In the genomic region with DNA sequence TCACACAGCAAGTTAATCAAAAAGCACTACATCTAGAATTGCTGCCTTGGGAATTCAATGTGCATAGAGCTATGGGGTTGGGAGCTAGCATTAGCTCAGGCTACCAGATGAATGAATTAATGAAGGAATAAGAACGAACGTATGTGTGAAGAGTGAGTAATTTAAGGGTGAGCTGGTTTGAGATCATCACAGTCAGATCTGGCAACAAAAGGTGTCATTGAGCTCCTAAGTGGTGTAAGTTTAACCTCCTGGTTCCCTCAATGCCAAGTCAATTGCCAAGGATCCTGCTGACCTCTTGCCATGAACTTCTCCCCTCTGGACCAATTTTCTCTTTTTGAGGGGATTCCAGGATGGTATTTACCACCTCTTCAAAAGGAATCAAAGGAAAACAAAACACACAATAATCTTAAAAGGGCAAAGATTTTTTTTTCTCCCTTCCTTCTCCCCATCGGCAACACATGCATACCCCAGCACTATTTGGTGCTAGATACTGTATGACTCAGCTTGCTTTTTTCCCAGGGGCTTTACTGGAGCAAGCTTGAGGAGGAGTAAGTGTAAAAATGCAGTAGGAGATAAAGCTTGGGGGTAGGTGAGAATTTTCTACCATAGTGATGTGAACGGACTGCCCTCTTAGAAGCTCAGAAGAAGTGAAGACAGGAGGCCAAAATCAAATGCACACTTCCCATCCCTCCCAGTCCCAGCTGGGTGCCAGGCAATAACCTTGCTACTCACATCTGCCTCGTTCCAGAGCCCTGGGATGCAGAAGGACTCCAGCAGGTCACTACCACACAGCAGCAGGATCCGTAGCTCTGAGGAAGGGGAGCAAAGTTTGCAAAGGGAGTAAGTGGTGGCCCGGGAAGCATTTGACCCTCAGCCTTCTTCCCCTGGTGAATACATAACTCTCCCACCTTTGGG, we compare ENCODE assay signal across 13 cellular contexts.
DNase-seq lines count a peak whose midpoint lies in the region; ATAC-seq and TF ChIP-seq lines count a peak whose summit lies in the region.
"Had no signal": no experiment of that assay in that cellular context is flagged by ENCODE, and none has a peak within 500 bp of the region (broad histone marks: within the 10 kb centered on the region; RNA-seq: fewer than 3 reads in every experiment).

No MANE protein-coding gene starts in this region.

- H3K9me3 ChIP-seq in SJSA1 (replicated peaks) (no peaks in the 10 kb centered on the region), skeletal muscle satellite cell (replicated peaks; ENCODE audit: low read length) (no peaks in the 10 kb centered on the region), Karpas-422 (ENCODE audit: low read length) (no peaks in the 10 kb centered on the region)
- H3K9me3 ChIP-seq: Peyer's patch had no signal

- no peak overlapping the region; the same call in 1 of the 2 replicates for H2AFZ ChIP-seq in GM23338
- no peak overlapping the region for H2AFZ ChIP-seq in Karpas-422 (ENCODE audit: low read length)

- H3K4me2 ChIP-seq in GM23338, result no peak overlapping the region
- peak overlapping the region; percentile 36 for H3K4me2 ChIP-seq in skeletal muscle satellite cell (ENCODE audit: low read length)
- no peak overlapping the region for H3K4me2 ChIP-seq in Karpas-422 (ENCODE audit: low read depth, low read length, poor library complexity, severe bottlenecking)

- H3K27ac Mint-ChIP-seq in GM23338 (no peak overlapping the region; the same call in 1 of the 2 replicates), T-cell (no peak overlapping the region)

- TF ChIP-seq CTCF in GM23338 (conservative IDR thresholded peaks at IDR 0.05; ENCODE audit: low read depth in 2 of 2) (no peak), foreskin keratinocyte (conservative IDR thresholded peaks at IDR 0.05) (no peak)

- H3K79me2 ChIP-seq in GM23338 (replicated peaks; ENCODE audit: insufficient read depth) (no peaks in the 10 kb centered on the region), Karpas-422 (ENCODE audit: low read length) (no peaks in the 10 kb centered on the region)

- peak overlapping the region; percentile 88; the same call in 1 of the 2 replicates for H3K27ac ChIP-seq in GM23338 (ENCODE audit: low read depth)
- peak overlapping the region; percentile 97 for H3K27ac ChIP-seq in SJSA1
- peak overlapping the region; percentile 92 for H3K27ac ChIP-seq in foreskin keratinocyte
- H3K27ac ChIP-seq in Karpas-422 (ENCODE audit: low read length), result no peak overlapping the region
- H3K27ac ChIP-seq: cardiac muscle cell, Peyer's patch had no signal

- POLR2A ChIA-PET in T-cell (lab: Charles Lee), result interaction anchor here in 1 of 2 donors (0.6 kb wide), 1 partner anchor 83 kb away, joined by 5 read pairs; no protein-coding TSS in a partner anchor

- DNase-seq in GM23338 (ENCODE audit: low spot score), result no peak
- peak in 1 of 2 experiments; percentile 52 for DNase-seq in SJSA1 (ENCODE audit: low read depth in 1 of 2, low spot score in 2 of 2)
- DNase-seq in foreskin keratinocyte, result peak in 1 of 2 donors; percentile 68
- DNase-seq in germinal center (ENCODE audit: low spot score), result no peak
- no peak for DNase-seq in Karpas-422
- no peak for DNase-seq in NCI-H2227 treated with DMSO at 0.1 percent for 48 hours (lab: John Stamatoyannopoulos, UW)
- no peak for DNase-seq in T-cell
- DNase-seq: activated T-cell treated with anti-CD3 and anti-CD28 coated beads for 4 hours, DMS53 had no signal

- H3K27me3 Mint-ChIP-seq in GM23338 (ENCODE audit: insufficient read depth, low read depth, poor library complexity), result no peaks in the 10 kb centered on the region
- H3K27me3 Mint-ChIP-seq in T-cell, result peaks cover 4 to 11% of the 10 kb centered on the region in 2 donors

- H3K9me3 Mint-ChIP-seq in GM23338 (no peaks in the 10 kb centered on the region), T-cell (no peaks in the 10 kb centered on the region)

- peaks cover 6% of the 10 kb centered on the region; the same call in 1 of the 2 replicates for H3F3A ChIP-seq in GM23338 (replicated peaks; ENCODE audit: low read depth)

- H3K9me2 ChIP-seq in GM23338 (ENCODE audit: insufficient read depth), result no peaks in the 10 kb centered on the region
- no peaks in the 10 kb centered on the region for H3K9me2 ChIP-seq in Karpas-422 (replicated peaks; ENCODE audit: insufficient read depth, low read length)

- H3K36me3 ChIP-seq in GM23338 (ENCODE audit: insufficient read depth) (no peaks in the 10 kb centered on the region), SJSA1 (no peaks in the 10 kb centered on the region), skeletal muscle satellite cell (ENCODE audit: insufficient read depth, low read length) (no peaks in the 10 kb centered on the region), Karpas-422 (ENCODE audit: insufficient read depth, low read length) (no peaks in the 10 kb centered on the region)
- H3K36me3 ChIP-seq: cardiac muscle cell, Peyer's patch had no signal

- H4K20me1 ChIP-seq in GM23338 (replicated peaks; ENCODE audit: insufficient read depth) (no peaks in the 10 kb centered on the region), Karpas-422 (ENCODE audit: insufficient read depth, low read depth, low read length) (no peaks in the 10 kb centered on the region)

- ATAC-seq in GM23338, result no peak
- ATAC-seq in foreskin keratinocyte, result peak; percentile 22
- no peak for ATAC-seq in T-cell (replicated peaks in 1 of 4)
- ATAC-seq: sciatic nerve had no signal

- CTCF ChIA-PET in T-cell (lab: Charles Lee), result interaction anchor here in 1 of 2 donors (0.6 kb wide), 1 partner anchor 363 kb away, joined by 4 read pairs; no protein-coding TSS in a partner anchor

- H3K27me3 ChIP-seq in GM23338 (ENCODE audit: insufficient read depth) (no peaks in the 10 kb centered on the region), SJSA1 (replicated peaks) (no peaks in the 10 kb centered on the region), foreskin keratinocyte (no peaks in the 10 kb centered on the region), skeletal muscle satellite cell (ENCODE audit: control insufficient read depth, insufficient read depth, low read length) (no peaks in the 10 kb centered on the region), Karpas-422 (ENCODE audit: low read length) (no peaks in the 10 kb centered on the region)
- H3K27me3 ChIP-seq: cardiac muscle cell, Peyer's patch had no signal

- H3K36me3 Mint-ChIP-seq in GM23338 (ENCODE audit: low read depth), result no peaks in the 10 kb centered on the region
- H3K36me3 Mint-ChIP-seq in T-cell, result no peaks in the 10 kb centered on the region

- peaks cover 18% of the 10 kb centered on the region for H3K4me1 ChIP-seq in GM23338 (ENCODE audit: insufficient read depth)
- H3K4me1 ChIP-seq in SJSA1 (replicated peaks), result peaks cover 51% of the 10 kb centered on the region
- H3K4me1 ChIP-seq in foreskin keratinocyte, result peaks cover 26% of the 10 kb centered on the region
- H3K4me1 ChIP-seq in skeletal muscle satellite cell (ENCODE audit: control insufficient read depth, insufficient read depth, low read length), result peaks cover 47% of the 10 kb centered on the region
- no peaks in the 10 kb centered on the region for H3K4me1 ChIP-seq in Karpas-422 (ENCODE audit: low read length)
- H3K4me1 ChIP-seq: Peyer's patch had no signal

- no peak overlapping the region for H3K4me3 ChIP-seq in GM23338
- H3K4me3 ChIP-seq in SJSA1, result no peak overlapping the region
- no peak overlapping the region for H3K4me3 ChIP-seq in skeletal muscle satellite cell (ENCODE audit: low read length)
- no peak overlapping the region for H3K4me3 ChIP-seq in Karpas-422 (ENCODE audit: low read length)
- H3K4me3 ChIP-seq: cardiac muscle cell, Peyer's patch had no signal

- H3K9ac ChIP-seq in skeletal muscle satellite cell (ENCODE audit: low read depth, low read length) (peak overlapping the region; percentile 75), Karpas-422 (ENCODE audit: low read length) (no peak overlapping the region)

- H3K4me3 Mint-ChIP-seq in GM23338, result no peak overlapping the region
- no peak overlapping the region for H3K4me3 Mint-ChIP-seq in T-cell

- peaks cover 32% of the 10 kb centered on the region for H3K4me1 Mint-ChIP-seq in GM23338
- H3K4me1 Mint-ChIP-seq in T-cell, result peaks cover 0 to 11% (median 6%) of the 10 kb centered on the region in 3 donors

TF ChIP-seq in GM23338, 12 proteins besides CTCF, POLR2A, EP300 and RAD21 (continues in another document):
- TF ChIP-seq, protein P1, sequence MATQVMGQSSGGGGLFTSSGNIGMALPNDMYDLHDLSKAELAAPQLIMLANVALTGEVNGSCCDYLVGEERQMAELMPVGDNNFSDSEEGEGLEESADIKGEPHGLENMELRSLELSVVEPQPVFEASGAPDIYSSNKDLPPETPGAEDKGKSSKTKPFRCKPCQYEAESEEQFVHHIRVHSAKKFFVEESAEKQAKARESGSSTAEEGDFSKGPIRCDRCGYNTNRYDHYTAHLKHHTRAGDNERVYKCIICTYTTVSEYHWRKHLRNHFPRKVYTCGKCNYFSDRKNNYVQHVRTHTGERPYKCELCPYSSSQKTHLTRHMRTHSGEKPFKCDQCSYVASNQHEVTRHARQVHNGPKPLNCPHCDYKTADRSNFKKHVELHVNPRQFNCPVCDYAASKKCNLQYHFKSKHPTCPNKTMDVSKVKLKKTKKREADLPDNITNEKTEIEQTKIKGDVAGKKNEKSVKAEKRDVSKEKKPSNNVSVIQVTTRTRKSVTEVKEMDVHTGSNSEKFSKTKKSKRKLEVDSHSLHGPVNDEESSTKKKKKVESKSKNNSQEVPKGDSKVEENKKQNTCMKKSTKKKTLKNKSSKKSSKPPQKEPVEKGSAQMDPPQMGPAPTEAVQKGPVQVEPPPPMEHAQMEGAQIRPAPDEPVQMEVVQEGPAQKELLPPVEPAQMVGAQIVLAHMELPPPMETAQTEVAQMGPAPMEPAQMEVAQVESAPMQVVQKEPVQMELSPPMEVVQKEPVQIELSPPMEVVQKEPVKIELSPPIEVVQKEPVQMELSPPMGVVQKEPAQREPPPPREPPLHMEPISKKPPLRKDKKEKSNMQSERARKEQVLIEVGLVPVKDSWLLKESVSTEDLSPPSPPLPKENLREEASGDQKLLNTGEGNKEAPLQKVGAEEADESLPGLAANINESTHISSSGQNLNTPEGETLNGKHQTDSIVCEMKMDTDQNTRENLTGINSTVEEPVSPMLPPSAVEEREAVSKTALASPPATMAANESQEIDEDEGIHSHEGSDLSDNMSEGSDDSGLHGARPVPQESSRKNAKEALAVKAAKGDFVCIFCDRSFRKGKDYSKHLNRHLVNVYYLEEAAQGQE (IDR thresholded peaks at IDR 0.05; ENCODE audit: unreplicated experiment), result no peak
- TF ChIP-seq ZNF114 (CRISPR knock-in tag; IDR thresholded peaks at IDR 0.05) (no peak), STAT1 (IDR thresholded peaks at IDR 0.05; ENCODE audit: unreplicated experiment) (no peak), EZH2 (IDR thresholded peaks at IDR 0.05; ENCODE audit: low read depth, unreplicated experiment) (no peak), JUNB (IDR thresholded peaks at IDR 0.05; ENCODE audit: unreplicated experiment) (no peak), CREB1 (CRISPR knock-in tag; IDR thresholded peaks at IDR 0.05; ENCODE audit: low read depth) (no peak), EZH2phosphoT487 (IDR thresholded peaks at IDR 0.05; ENCODE audit: unreplicated experiment) (no peak)
